In genomic region chr15:40055576-40056293, GRCh38 we compare ENCODE assay signal across 9 cellular contexts. TPM values are rescaled to one million over a fixed set of nuclear protein-coding genes. Genes with fewer than 3 reads are reported as not detected.
DNase-seq lines count a peak whose midpoint lies in the region; ATAC-seq and TF ChIP-seq lines count a peak whose summit lies in the region.
"Had no signal": no experiment of that assay in that cellular context is flagged by ENCODE, and none has a peak within 500 bp of the region (broad histone marks: within the 10 kb centered on the region; RNA-seq: fewer than 3 reads in every experiment).

No MANE protein-coding gene starts in this region.

- peak overlapping the region; percentile 80 for H3K27ac ChIP-seq in stomach smooth muscle (ENCODE audit: low read length)
- H3K27ac ChIP-seq: SJCRH30 had no signal

- H3K36me3 ChIP-seq in stomach smooth muscle (ENCODE audit: control insufficient read depth in 2 of 2, insufficient read depth in 2 of 2, low read length in 2 of 2) = peaks cover 0 to 2% of the 10 kb centered on the region in 2 donors
- H3K36me3 ChIP-seq: SJCRH30 had no signal

- no peak for TF ChIP-seq CTCF in foreskin fibroblast (IDR thresholded peaks at IDR 0.05; ENCODE audit: low read depth, low read length)

- intact Hi-C loops in left ventricle myocardium superior (cut with micrococcal nuclease) = no loop called here

- H3K4me1 ChIP-seq in stomach smooth muscle (ENCODE audit: control insufficient read depth, insufficient read depth, low read length) = peaks cover 22% of the 10 kb centered on the region

- H3K9ac ChIP-seq in stomach smooth muscle (ENCODE audit: low read length in 2 of 2) = peak overlapping the region; percentile 21 to 57

- ATAC-seq in left ventricle myocardium superior = peak; percentile 98

- H3K9me3 ChIP-seq in stomach smooth muscle (ENCODE audit: control insufficient read depth in 2 of 2, low read length in 2 of 2) = no peaks in the 10 kb centered on the region
- H3K9me3 ChIP-seq: SJCRH30 had no signal

- H3K27me3 ChIP-seq in stomach smooth muscle (ENCODE audit: control insufficient read depth in 1 of 2, insufficient read depth in 2 of 2, low read length in 2 of 2) = no peaks in the 10 kb centered on the region
- H3K27me3 ChIP-seq: SJCRH30 had no signal

- H3K4me3 ChIP-seq in stomach smooth muscle (ENCODE audit: low read length in 2 of 2) (peak overlapping the region in 1 of 2 donors; percentile 29), foreskin fibroblast (ENCODE audit: low read depth in 1 of 2, low read length in 2 of 2) (no peak overlapping the region)
- H3K4me3 ChIP-seq: SJCRH30 had no signal

- peak; percentile 67 for DNase-seq in activated CD8-positive, alpha-beta memory T cell treated with anti-CD3 and anti-CD28 coated beads for 24 hours
- DNase-seq in activated CD8-positive, alpha-beta memory T cell treated with anti-CD3 and anti-CD28 coated beads, Interleukin-2, amount 50 U/mL, for 48 hours = no peak
- DNase-seq in RPMI8226 (peak; percentile 77), left ventricle myocardium superior (peak; percentile 86), foreskin fibroblast (no peak), SW480 (ENCODE audit: low spot score) (no peak), NCI-H2171 (lab: John Stamatoyannopoulos, UW) (no peak)
- DNase-seq: SJCRH30 had no signal

RNA-seq across cellular contexts. Expression of gene SRP14, which starts 16.8 kb away (rescaled TPM):
- 235 TPM for total RNA-seq in left ventricle myocardium superior

RNA-seq across cellular contexts. Expression of gene BMF, which starts 52.9 kb away (rescaled TPM):
- 3.2 TPM for total RNA-seq in left ventricle myocardium superior

Comparison
In these comparisons a context has a peak if more than half of its experiments do, and no peak if none do; other contexts are left out.
1. DNase-seq: peak in activated CD8-positive, alpha-beta memory T cell treated with anti-CD3 and anti-CD28 coated beads for 24 hours (single experiment), RPMI8226 (single experiment) and left ventricle myocardium superior (single experiment); none in activated CD8-positive, alpha-beta memory T cell treated with anti-CD3 and anti-CD28 coated beads, Interleukin-2, amount 50 U/mL, for 48 hours (single experiment), foreskin fibroblast (0 of 2), SW480 (single experiment) and NCI-H2171 (single experiment).